In the genomic region with DNA sequence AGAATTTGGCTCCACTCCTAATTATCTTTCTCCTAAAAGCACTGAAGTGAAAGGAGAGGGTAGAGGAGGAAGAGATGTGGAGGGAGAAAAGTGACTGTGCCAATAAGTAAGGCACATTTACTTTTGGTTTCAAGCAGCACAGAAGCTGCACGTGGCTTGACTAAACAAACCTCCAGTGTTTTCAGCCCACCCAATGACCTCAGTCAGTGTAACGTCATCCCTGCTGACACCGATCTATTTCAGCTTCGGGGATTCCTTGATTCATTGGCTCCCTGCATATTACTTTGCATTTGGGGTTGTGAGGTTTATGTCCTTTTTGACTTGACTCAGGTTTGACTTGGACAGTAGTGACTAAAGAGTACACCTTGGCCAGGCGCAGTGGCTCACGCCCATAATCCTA, we compare ENCODE assay signal across 18 cellular contexts. TPM values are rescaled to one million over a fixed set of nuclear protein-coding genes. Genes with fewer than 3 reads are reported as not detected.
DNase-seq lines count a peak whose midpoint lies in the region; ATAC-seq and TF ChIP-seq lines count a peak whose summit lies in the region.
"Had no signal": no experiment of that assay in that cellular context is flagged by ENCODE, and none has a peak within 500 bp of the region (broad histone marks: within the 10 kb centered on the region; RNA-seq: fewer than 3 reads in every experiment).

No MANE protein-coding gene starts in this region.

- H3F3A ChIP-seq in MM.1S (ENCODE audit: insufficient read depth, low read length), result no peaks in the 10 kb centered on the region

- DNase-seq in astrocyte of the spinal cord (ENCODE audit: low read depth, low spot score), result peak; percentile 58
- no peak for DNase-seq in natural killer cell treated with Interleukin-12 subunit alpha and Interleukin-12 subunit beta and Interleukin-15 and Interleukin-18, amount 100 ng/mL, for 72 hours (ENCODE audit: low spot score)
- DNase-seq in MM.1S, result no peak
- DNase-seq in NCI-H2029 treated with DMSO at 0.1 percent for 48 hours (lab: John Stamatoyannopoulos, UW), result no peak
- no peak for DNase-seq in glutamatergic neuron
- no peak for DNase-seq in cerebellar nuclear complex (lab: John Stamatoyannopoulos, UW)
- DNase-seq: gastrocnemius medialis, NCI-H1105 treated with DMSO at 0.1 percent for 48 hours, NCI-H524 treated with DMSO at 0.1 percent for 48 hours, right lobe of liver, T1000 had no signal

- peak; percentile 61 for ATAC-seq in GM18909 (IDR thresholded peaks at IDR 0.05; ENCODE audit: poor library complexity, unreplicated experiment)
- ATAC-seq in natural killer cell treated with Interleukin-12 subunit alpha and Interleukin-12 subunit beta and Interleukin-15 and Interleukin-18, amount 100 ng/mL, for 72 hours, result peak; percentile 31 to 61
- ATAC-seq: gastrocnemius medialis, HepG2, right lobe of liver had no signal

- CTCF ChIA-PET in HEK293 (lab: Yijun Ruan, JAX), result interaction anchor here (0.6 kb wide), 1 partner anchor 361 kb away, joined by 3 read pairs; no protein-coding TSS in a partner anchor

- no peak for TF ChIP-seq CTCF in HEK293 (tag by site-specific recombination; IDR thresholded peaks at IDR 0.05)
- no peak for TF ChIP-seq CTCF in astrocyte of the spinal cord (IDR thresholded peaks at IDR 0.05; ENCODE audit: low read depth, low read length)
- no peak for TF ChIP-seq CTCF in MM.1S (IDR thresholded peaks at IDR 0.05; ENCODE audit: low read length)
- no peak for TF ChIP-seq CTCF in glutamatergic neuron (IDR thresholded peaks at IDR 0.05; ENCODE audit: partially characterized antibody, unreplicated experiment)

- H3K4me1 Mint-ChIP-seq in natural killer cell treated with Interleukin-12 subunit alpha and Interleukin-12 subunit beta and Interleukin-15 and Interleukin-18, amount 100 ng/mL, for 72 hours (ENCODE audit: low read depth in 2 of 2), result peaks cover 17 to 26% of the 10 kb centered on the region in 2 donors
- H3K4me1 Mint-ChIP-seq in glutamatergic neuron (ENCODE audit: low read depth, unreplicated experiment), result peaks cover 4% of the 10 kb centered on the region

- H3K9me3 Mint-ChIP-seq in natural killer cell treated with Interleukin-12 subunit alpha and Interleukin-12 subunit beta and Interleukin-15 and Interleukin-18, amount 100 ng/mL, for 72 hours, result no peaks in the 10 kb centered on the region
- no peaks in the 10 kb centered on the region for H3K9me3 Mint-ChIP-seq in glutamatergic neuron (ENCODE audit: unreplicated experiment)
- H3K9me3 Mint-ChIP-seq: nephron had no signal

- no peaks in the 10 kb centered on the region for H3K9me2 ChIP-seq in MM.1S (replicated peaks; ENCODE audit: insufficient read depth, low read length)

- H3K4me3 Mint-ChIP-seq in natural killer cell treated with Interleukin-12 subunit alpha and Interleukin-12 subunit beta and Interleukin-15 and Interleukin-18, amount 100 ng/mL, for 72 hours, result no peak overlapping the region
- no peak overlapping the region for H3K4me3 Mint-ChIP-seq in glutamatergic neuron (ENCODE audit: unreplicated experiment)
- H3K4me3 Mint-ChIP-seq: nephron had no signal

- H3K36me3 ChIP-seq in HEK293 (ENCODE audit: control insufficient read depth in 2 of 2, insufficient read depth in 1 of 2, low read length in 2 of 2) (peaks cover 16 to 17% of the 10 kb centered on the region in 2 experiments), MM.1S (replicated peaks; ENCODE audit: insufficient read depth, low read length) (peaks cover 3% of the 10 kb centered on the region)

- H3K79me2 ChIP-seq in MM.1S (ENCODE audit: low read length), result peaks cover 16% of the 10 kb centered on the region; the same call in 1 of the 2 replicates

- H3K27ac ChIP-seq in HEK293 (ENCODE audit: extremely low read depth, low read depth, low read length), result no peak overlapping the region
- no peak overlapping the region for H3K27ac ChIP-seq in MM.1S (ENCODE audit: low read length)
- H3K27ac ChIP-seq: C4-2B, coronary artery, gastrocnemius medialis, right lobe of liver, thoracic aorta had no signal

- H2AFZ ChIP-seq in MM.1S (ENCODE audit: low read length), result no peak overlapping the region

- no peak overlapping the region for H3K4me2 ChIP-seq in MM.1S (ENCODE audit: low read depth, low read length)

- in situ Hi-C loops in astrocyte of the spinal cord (cut with HindIII; ENCODE audit: low sequenced_read_pairs), result no loop called here

- H3K9ac ChIP-seq in MM.1S (ENCODE audit: low read length), result no peak overlapping the region

- H3K4me3 ChIP-seq in HEK293 (ENCODE audit: low read depth, low read length), result no peak overlapping the region
- no peak overlapping the region for H3K4me3 ChIP-seq in astrocyte of the spinal cord (ENCODE audit: low read depth, low read length)
- no peak overlapping the region for H3K4me3 ChIP-seq in MM.1S (ENCODE audit: low read length)
- H3K4me3 ChIP-seq: coronary artery, gastrocnemius medialis, right lobe of liver, thoracic aorta had no signal

- H4K20me1 ChIP-seq in MM.1S (ENCODE audit: insufficient read depth, low read length), result no peaks in the 10 kb centered on the region

- POLR2A ChIA-PET in HEK293 (lab: Yijun Ruan, JAX), result interaction anchor here (0.5 to 1.7 kb wide), 2 partner anchors 16 to 36 kb away, joined by 3 read pairs; partner anchors contain the start of gene ZNF131

- peaks cover 3% of the 10 kb centered on the region for H3K36me3 Mint-ChIP-seq in natural killer cell treated with Interleukin-12 subunit alpha and Interleukin-12 subunit beta and Interleukin-15 and Interleukin-18, amount 100 ng/mL, for 72 hours
- H3K36me3 Mint-ChIP-seq in glutamatergic neuron (ENCODE audit: unreplicated experiment), result no peaks in the 10 kb centered on the region

- H3K9me3 ChIP-seq in HEK293 (ENCODE audit: control insufficient read depth, insufficient read depth, low read depth, low read length) (no peaks in the 10 kb centered on the region), MM.1S (replicated peaks; ENCODE audit: insufficient read depth, low read length) (no peaks in the 10 kb centered on the region)
- H3K9me3 ChIP-seq: gastrocnemius medialis, right lobe of liver, thoracic aorta had no signal

- peaks cover 8% of the 10 kb centered on the region for H3K4me1 ChIP-seq in HEK293 (ENCODE audit: control insufficient read depth, insufficient read depth, low read length)
- H3K4me1 ChIP-seq in MM.1S (ENCODE audit: low read length), result no peaks in the 10 kb centered on the region
- H3K4me1 ChIP-seq: right lobe of liver had no signal

- H3K27me3 ChIP-seq in MM.1S (replicated peaks; ENCODE audit: insufficient read depth, low read length), result no peaks in the 10 kb centered on the region
- H3K27me3 ChIP-seq: gastrocnemius medialis, right lobe of liver had no signal

- H3K27ac Mint-ChIP-seq in natural killer cell treated with Interleukin-12 subunit alpha and Interleukin-12 subunit beta and Interleukin-15 and Interleukin-18, amount 100 ng/mL, for 72 hours, result no peak overlapping the region
- H3K27ac Mint-ChIP-seq in glutamatergic neuron (ENCODE audit: unreplicated experiment), result no peak overlapping the region
- H3K27ac Mint-ChIP-seq: nephron had no signal

- H3K27me3 Mint-ChIP-seq in natural killer cell treated with Interleukin-12 subunit alpha and Interleukin-12 subunit beta and Interleukin-15 and Interleukin-18, amount 100 ng/mL, for 72 hours, result no peaks in the 10 kb centered on the region
- no peaks in the 10 kb centered on the region for H3K27me3 Mint-ChIP-seq in glutamatergic neuron (ENCODE audit: unreplicated experiment)

TF ChIP-seq in HEK293, 187 proteins besides CTCF, POLR2A, EP300 and RAD21:
- TF ChIP-seq KLF7 (tag by site-specific recombination; IDR thresholded peaks at IDR 0.05; ENCODE audit: borderline replicate concordance) (no peak), PRDM1 (tag by site-specific recombination; IDR thresholded peaks at IDR 0.05) (0 out of 2 replicates have a peak, but pooled peaks have one; percentile 62), ZBTB21 (tag by site-specific recombination; IDR thresholded peaks at IDR 0.05) (0 out of 2 replicates have a peak, but pooled peaks have one; percentile 39), ZFP37 (tag by site-specific recombination; IDR thresholded peaks at IDR 0.05) (no peak), EGR2 (tag by site-specific recombination; IDR thresholded peaks at IDR 0.05; ENCODE audit: low read depth) (0 out of 2 replicates have a peak, but pooled peaks have one; percentile 10), ZEB2 (tag by site-specific recombination; IDR thresholded peaks at IDR 0.05) (0 out of 2 replicates have a peak, but pooled peaks have one; percentile 21), ZFHX2 (tag by site-specific recombination; conservative IDR thresholded peaks at IDR 0.05) (0 out of 2 replicates have a peak, but pooled peaks have one; percentile 11), ZNF629 (tag by site-specific recombination; IDR thresholded peaks at IDR 0.05) (peak; percentile 75), KLF8 (tag by site-specific recombination; IDR thresholded peaks at IDR 0.05) (peak; percentile 32; the same call in 1 of the 2 replicates), ZNF660 (tag by site-specific recombination; IDR thresholded peaks at IDR 0.05) (peak; percentile 51; the same call in 1 of the 2 replicates), ZSCAN16 (tag by site-specific recombination; IDR thresholded peaks at IDR 0.05) (no peak)
- TF ChIP-seq, protein P1, sequence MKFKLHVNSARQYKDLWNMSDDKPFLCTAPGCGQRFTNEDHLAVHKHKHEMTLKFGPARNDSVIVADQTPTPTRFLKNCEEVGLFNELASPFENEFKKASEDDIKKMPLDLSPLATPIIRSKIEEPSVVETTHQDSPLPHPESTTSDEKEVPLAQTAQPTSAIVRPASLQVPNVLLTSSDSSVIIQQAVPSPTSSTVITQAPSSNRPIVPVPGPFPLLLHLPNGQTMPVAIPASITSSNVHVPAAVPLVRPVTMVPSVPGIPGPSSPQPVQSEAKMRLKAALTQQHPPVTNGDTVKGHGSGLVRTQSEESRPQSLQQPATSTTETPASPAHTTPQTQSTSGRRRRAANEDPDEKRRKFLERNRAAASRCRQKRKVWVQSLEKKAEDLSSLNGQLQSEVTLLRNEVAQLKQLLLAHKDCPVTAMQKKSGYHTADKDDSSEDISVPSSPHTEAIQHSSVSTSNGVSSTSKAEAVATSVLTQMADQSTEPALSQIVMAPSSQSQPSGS (tag by site-specific recombination; IDR thresholded peaks at IDR 0.05; ENCODE audit: low read depth), result 0 out of 2 replicates have a peak, but pooled peaks have one; percentile 26
TF ChIP-seq in HEK293: peak in this region for 9.

RNA-seq across cellular contexts. Expression of gene NIM1K, which starts 35.6 kb away (rescaled TPM):
- total RNA-seq in natural killer cell treated with Interleukin-12 subunit alpha and Interleukin-12 subunit beta and Interleukin-15 and Interleukin-18, amount 100 ng/mL, for 72 hours, result 1 to 10 TPM; 2.5 to 2.9 TPM
- 10.5 TPM for total RNA-seq in glutamatergic neuron (ENCODE audit: unreplicated experiment)
- total RNA-seq: HepG2 had no signal

RNA-seq across cellular contexts. Expression of gene ZNF131, which starts 35.7 kb away (rescaled TPM):
- 10 to 100 TPM; 39.5 to 59.9 TPM for total RNA-seq in natural killer cell treated with Interleukin-12 subunit alpha and Interleukin-12 subunit beta and Interleukin-15 and Interleukin-18, amount 100 ng/mL, for 72 hours
- 42.9 TPM for total RNA-seq in glutamatergic neuron (ENCODE audit: unreplicated experiment)
